Comparison of ENCODE assay signal across 8 cellular contexts in the genomic region with DNA sequence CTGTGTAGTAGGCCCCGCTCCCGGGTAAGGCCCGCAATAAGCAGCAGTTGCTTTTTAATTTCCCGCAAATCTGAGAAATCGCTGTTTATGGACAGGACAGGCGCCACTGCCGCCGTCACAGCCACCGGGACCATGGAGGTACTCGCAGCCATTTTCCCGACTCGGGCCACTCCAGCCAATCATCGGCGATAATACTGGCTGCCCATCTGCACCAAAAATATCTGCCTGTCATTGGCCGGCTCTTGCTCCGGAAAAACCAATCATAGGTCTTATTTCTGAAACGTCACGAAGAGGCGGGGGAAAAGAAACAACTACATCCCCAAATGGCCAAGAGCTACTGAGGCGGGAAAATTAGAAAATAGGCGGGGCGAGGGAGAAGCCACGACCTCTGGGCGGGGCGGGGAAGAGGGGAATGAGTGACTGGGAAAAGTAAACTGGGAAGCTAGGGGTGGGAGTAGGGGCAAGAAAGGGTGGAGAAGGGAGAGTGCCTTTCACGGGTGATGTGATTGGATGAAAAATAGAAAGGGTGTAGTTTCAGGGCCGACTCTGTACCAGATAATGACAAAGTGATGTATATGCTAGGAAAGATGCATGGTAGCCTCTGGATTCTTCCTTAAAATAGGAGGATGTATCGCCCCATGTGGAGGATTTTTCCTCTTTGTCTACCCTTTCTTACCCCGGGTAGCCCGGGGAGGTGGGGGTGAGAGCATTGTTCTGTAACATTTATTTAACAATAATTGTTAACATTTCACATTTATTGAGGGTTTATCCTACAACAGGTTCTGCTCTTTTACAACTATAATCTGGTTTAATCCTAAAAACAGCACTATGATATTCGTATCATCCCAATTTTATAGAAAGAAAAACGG. TPM values are rescaled to one million over a fixed set of nuclear protein-coding genes. Genes with fewer than 3 reads are reported as not detected.
DNase-seq lines count a peak whose midpoint lies in the region; FAIRE-seq and TF ChIP-seq lines count a peak whose summit lies in the region.

A gene with protein sequence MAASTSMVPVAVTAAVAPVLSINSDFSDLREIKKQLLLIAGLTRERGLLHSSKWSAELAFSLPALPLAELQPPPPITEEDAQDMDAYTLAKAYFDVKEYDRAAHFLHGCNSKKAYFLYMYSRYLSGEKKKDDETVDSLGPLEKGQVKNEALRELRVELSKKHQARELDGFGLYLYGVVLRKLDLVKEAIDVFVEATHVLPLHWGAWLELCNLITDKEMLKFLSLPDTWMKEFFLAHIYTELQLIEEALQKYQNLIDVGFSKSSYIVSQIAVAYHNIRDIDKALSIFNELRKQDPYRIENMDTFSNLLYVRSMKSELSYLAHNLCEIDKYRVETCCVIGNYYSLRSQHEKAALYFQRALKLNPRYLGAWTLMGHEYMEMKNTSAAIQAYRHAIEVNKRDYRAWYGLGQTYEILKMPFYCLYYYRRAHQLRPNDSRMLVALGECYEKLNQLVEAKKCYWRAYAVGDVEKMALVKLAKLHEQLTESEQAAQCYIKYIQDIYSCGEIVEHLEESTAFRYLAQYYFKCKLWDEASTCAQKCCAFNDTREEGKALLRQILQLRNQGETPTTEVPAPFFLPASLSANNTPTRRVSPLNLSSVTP (minus strand): TSS at position 163 of the 869 bp plus-strand sequence. CDS start 11 bp downstream, at position 152.

- H3K27me3 Mint-ChIP-seq in activated naive CD4-positive, alpha-beta T cell treated with anti-CD3 and anti-CD28 coated beads for 36 hours (ENCODE audit: low read depth): no peaks in the 10 kb centered on the region

- TF ChIP-seq CTCF in HFF-Myc (IDR thresholded peaks at IDR 0.05; ENCODE audit: low read depth, low read length, missing control alignments): no peak
- no peak for TF ChIP-seq CTCF in subcutaneous adipose tissue (IDR thresholded peaks at IDR 0.05; ENCODE audit: low read depth)

- peak within 1 kb of the TSS; percentile 89 for H3K27ac Mint-ChIP-seq in activated naive CD4-positive, alpha-beta T cell treated with anti-CD3 and anti-CD28 coated beads for 36 hours

- intact Hi-C loops in activated naive CD4-positive, alpha-beta T cell treated with anti-CD3 and anti-CD28 coated beads for 36 hours (cut with micrococcal nuclease): loop anchor here (1.0 to 10.0 kb wide), 12 partner anchors 35 to 459 kb away; a partner anchor contains a TSS

- CTCF ChIA-PET in activated naive CD4-positive, alpha-beta T cell treated with anti-CD3 and anti-CD28 coated beads for 36 hours (lab: Charles Lee): interaction anchor here (0.6 to 2.2 kb wide), 6 partner anchors 11 to 235 kb away, joined by 3 to 18 read pairs (median 4); a partner anchor contains a TSS

- peak within 1 kb of the TSS; percentile 72 for H4K91ac ChIP-seq in neuronal stem cell (ENCODE audit: low read depth, low read length, poor library complexity)

- H3K4me2 ChIP-seq in neuronal stem cell (ENCODE audit: insufficient read depth, low read length, poor library complexity, severe bottlenecking): peak within 1 kb of the TSS; percentile 80

- H3K9me3 ChIP-seq in neuronal stem cell (replicated peaks in 1 of 2; ENCODE audit: control insufficient read depth in 2 of 2, insufficient read depth in 1 of 2, low read depth in 1 of 2, low read length in 2 of 2): no peaks in the 10 kb centered on the region

- H3K4me1 Mint-ChIP-seq in activated naive CD4-positive, alpha-beta T cell treated with anti-CD3 and anti-CD28 coated beads for 36 hours (ENCODE audit: low read depth): peaks cover 18% of the 10 kb centered on the region

- no peak within 1 kb of the TSS for H2BK120ac ChIP-seq in neuronal stem cell (ENCODE audit: low read depth, low read length)

- peak within 1 kb of the TSS; percentile 80 for H3K23ac ChIP-seq in neuronal stem cell (ENCODE audit: low read depth, low read length, poor library complexity)

- peak within 1 kb of the TSS; percentile 96 for H2BK15ac ChIP-seq in neuronal stem cell (ENCODE audit: low read length)

- no peak within 1 kb of the TSS for H2BK5ac ChIP-seq in neuronal stem cell (ENCODE audit: low read length)

- peak within 1 kb of the TSS; percentile 50 for H3K27ac ChIP-seq in neuronal stem cell (replicated peaks; ENCODE audit: low read length)

- WGBS in neuronal stem cell (ENCODE audit: extremely low coverage in 2 of 2, insufficient read length in 2 of 2, insufficient replicate concordance in 1 of 2), 2 donors: no CpG with 5 or more reads among the region's 32 CpGs

- peaks cover 10% of the 10 kb centered on the region for H3K36me3 Mint-ChIP-seq in activated naive CD4-positive, alpha-beta T cell treated with anti-CD3 and anti-CD28 coated beads for 36 hours (ENCODE audit: low read depth)

- H3K4me3 ChIP-seq in HFF-Myc (replicated peaks; ENCODE audit: low read depth, low read length) (peak within 1 kb of the TSS; percentile 100), neuronal stem cell (ENCODE audit: low read length in 2 of 2) (peak within 1 kb of the TSS; percentile 74 to 92)

- H3K36me3 ChIP-seq in neuronal stem cell (replicated peaks in 1 of 2; ENCODE audit: control insufficient read depth in 2 of 2, insufficient read depth in 2 of 2, low read length in 2 of 2): peaks cover 7 to 35% of the 10 kb centered on the region in 2 donors

- no peaks in the 10 kb centered on the region for H3K4me1 ChIP-seq in neuronal stem cell (ENCODE audit: control insufficient read depth in 2 of 2, insufficient read depth in 1 of 2, low read depth in 1 of 2, low read length in 2 of 2)

- no peaks in the 10 kb centered on the region for H3K9me3 Mint-ChIP-seq in activated naive CD4-positive, alpha-beta T cell treated with anti-CD3 and anti-CD28 coated beads for 36 hours

- H2BK12ac ChIP-seq in neuronal stem cell (ENCODE audit: low read length): no peak within 1 kb of the TSS

- H3K4ac ChIP-seq in neuronal stem cell (ENCODE audit: low read length): peak within 1 kb of the TSS; percentile 98

- H3K27me3 ChIP-seq in neuronal stem cell (ENCODE audit: control insufficient read depth in 3 of 3, insufficient read depth in 3 of 3, low read depth in 1 of 3, low read length in 3 of 3): no peaks in the 10 kb centered on the region

- peak within 1 kb of the TSS; percentile 90 for H2AK5ac ChIP-seq in neuronal stem cell (ENCODE audit: low read depth, low read length)

- no peak within 1 kb of the TSS for H4K8ac ChIP-seq in neuronal stem cell (ENCODE audit: low read depth, low read length)

- H3K79me1 ChIP-seq in neuronal stem cell (ENCODE audit: low read depth, low read length): peaks cover 6% of the 10 kb centered on the region

- H3K14ac ChIP-seq in neuronal stem cell (ENCODE audit: low read length): peak within 1 kb of the TSS; percentile 97

- peak within 1 kb of the TSS; percentile 94 for H3K18ac ChIP-seq in neuronal stem cell (ENCODE audit: low read length)

- peak within 1 kb of the TSS; percentile 93 for H2AFZ ChIP-seq in neuronal stem cell (ENCODE audit: low read length)

- H3K9ac ChIP-seq in neuronal stem cell (ENCODE audit: low read depth, low read length, poor library complexity): peak within 1 kb of the TSS; percentile 98

- FAIRE-seq in frontal cortex (lab: Jason Lieb, UNC): peak; percentile 99

- DNase-seq in GM03348 (ENCODE audit: low spot score): peak; percentile 97
- DNase-seq in HFF-Myc (ENCODE audit: extremely low read depth, low read depth): peak; percentile 97
- DNase-seq in NAMALWA (ENCODE audit: low spot score): peak; percentile 99
- DNase-seq in SK-N-DZ (ENCODE audit: low spot score): peak; percentile 99
- peak; percentile 96 for DNase-seq in activated naive CD4-positive, alpha-beta T cell treated with anti-CD3 and anti-CD28 coated beads for 36 hours
- DNase-seq in frontal cortex (ENCODE audit: low spot score in 2 of 2): peak; percentile 91 to 97
- peak; percentile 99 for DNase-seq in neuronal stem cell (ENCODE audit: low spot score)

- peak within 1 kb of the TSS; percentile 98 for H3K4me3 Mint-ChIP-seq in activated naive CD4-positive, alpha-beta T cell treated with anti-CD3 and anti-CD28 coated beads for 36 hours

RNA-seq across cellular contexts. Expression of the gene that starts here (rescaled TPM):
- 45.8 and 48.2 TPM in 2 replicates for polyA plus RNA-seq in SK-N-DZ (2014; cell fraction: cytosol; rRNA removed)
- polyA plus RNA-seq in SK-N-DZ (2014; cell fraction: nucleus; rRNA removed): 58.9 and 68.5 TPM in 2 replicates
- 10 to 100 TPM; 44.3 to 47.2 TPM for total RNA-seq in activated naive CD4-positive, alpha-beta T cell treated with anti-CD3 and anti-CD28 coated beads for 36 hours
- total RNA-seq in frontal cortex (32.2 TPM), subcutaneous adipose tissue (10 to 100 TPM; 13.0 to 19.2 (median 17.3) TPM)
- 41.3 TPM for polyA plus RNA-seq in neuronal stem cell (2013, experiment 1 of 2)
- 40.9 TPM for polyA plus RNA-seq in neuronal stem cell (2013, experiment 2 of 2)

Comparison
In these comparisons a context has a peak if more than half of its experiments do, and no peak if none do; other contexts are left out.
1. Peak in every context shown above with its lines: DNase-seq, H3K4me3 ChIP-seq and H3K27ac ChIP-seq.